6 cellular contexts compared by ENCODE assay signal in the genomic region with DNA sequence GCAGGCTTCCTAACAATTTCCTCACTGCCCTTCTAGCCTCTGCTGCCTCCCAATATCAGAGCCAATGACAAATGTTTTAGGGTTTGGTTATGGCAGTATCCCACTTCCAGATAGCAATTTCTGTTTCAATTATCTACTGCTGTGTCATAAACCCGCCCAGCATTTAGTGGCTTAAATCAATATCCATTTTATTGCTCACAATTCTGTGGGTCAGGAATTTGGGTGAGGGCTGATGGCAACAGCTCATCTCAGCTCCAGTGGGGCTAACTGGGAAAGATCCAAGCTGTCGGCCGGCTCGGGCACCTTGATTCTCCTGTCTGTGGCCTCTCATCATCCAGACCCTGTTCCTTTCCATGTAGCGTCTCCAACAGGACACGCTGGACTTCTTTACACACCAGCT.
"Had no signal": no experiment of that assay in that cellular context is flagged by ENCODE, and none has a peak within 500 bp of the region (broad histone marks: within the 10 kb centered on the region; RNA-seq: fewer than 3 reads in every experiment).

No MANE protein-coding gene starts in this region.

- H3K27ac ChIP-seq: GM23248 had no signal

- H3K36me3 ChIP-seq: HAP-1 had no signal

- H3K27me3 Mint-ChIP-seq: IgD-negative memory B cell had no signal

- H3K9me3 ChIP-seq: HAP-1 had no signal

- H3K4me1 Mint-ChIP-seq: IgD-negative memory B cell had no signal

- H3K4me3 ChIP-seq: GM23248, HAP-1 had no signal

- H3K4me3 Mint-ChIP-seq: IgD-negative memory B cell had no signal

- H3K27ac Mint-ChIP-seq: IgD-negative memory B cell had no signal

- DNase-seq: GM23248, GOT3, H7 had no signal

- ATAC-seq: HCT116 had no signal
